In genomic region chr10:114058297-114058696, GRCh38 we compare ENCODE assay signal across 18 cellular contexts. TPM values are rescaled to one million over a fixed set of nuclear protein-coding genes. Genes with fewer than 3 reads are reported as not detected.
"Had no signal": no experiment of that assay in that cellular context is flagged by ENCODE, and none has a peak within 500 bp of the region (broad histone marks: within the 10 kb centered on the region; RNA-seq: fewer than 3 reads in every experiment).

No MANE protein-coding gene starts in this region.

- H3K27me3 ChIP-seq: right lobe of liver, testis had no signal

- H3K9me3 Mint-ChIP-seq: activated CD4-positive, alpha-beta memory T cell treated with anti-CD3 and anti-CD28 coated beads for 36 hours; activated naive CD4-positive, alpha-beta T cell treated with anti-CD3 and anti-CD28 coated beads, Interleukin-2, amount 10 ng/mL, durations not matched to agents 7 days and 5 days; dendritic cell treated with granulocyte-macrophage colony-stimulating factor and Interleukin-4, amounts not matched to agents 40 ng/mL and 50 ng/mL, for 4 days; stimulated activated naive B cell treated with anti-CD40 and anti-IgM and Interleukin-4, amounts not matched to agents 10 μg/mL and 1 μg/mL and 100 μg/mL, for 72 hours had no signal

- H3K4me1 ChIP-seq: right lobe of liver, testis had no signal

- H3K36me3 Mint-ChIP-seq: activated CD4-positive, alpha-beta memory T cell treated with anti-CD3 and anti-CD28 coated beads for 36 hours; activated naive CD4-positive, alpha-beta T cell treated with anti-CD3 and anti-CD28 coated beads, Interleukin-2, amount 10 ng/mL, durations not matched to agents 7 days and 5 days; stimulated activated naive B cell treated with anti-CD40 and anti-IgM and Interleukin-4, amounts not matched to agents 10 μg/mL and 1 μg/mL and 100 μg/mL, for 72 hours had no signal

- H3K9me3 ChIP-seq: right lobe of liver, testis had no signal

- H3K4me3 ChIP-seq: cardiac muscle cell, right lobe of liver, testis had no signal

- H3K27ac ChIP-seq: cardiac muscle cell, right lobe of liver, testis had no signal

- H3K36me3 ChIP-seq: cardiac muscle cell, right lobe of liver had no signal

- ATAC-seq: stimulated activated naive B cell treated with anti-CD40 and anti-IgM and Interleukin-4, amounts not matched to agents 10 μg/mL and 1 μg/mL and 100 μg/mL, for 72 hours had no signal

- DNase-seq: activated CD4-positive, alpha-beta memory T cell treated with anti-CD3 and anti-CD28 coated beads for 36 hours; activated CD4-positive, alpha-beta T cell treated with anti-CD3 and anti-CD28 coated beads for 48 hours; activated effector memory CD4-positive, alpha-beta T cell treated with anti-CD3 and anti-CD28 coated beads, Interleukin-2, amount 50 U/mL, for 16 hours; activated naive CD4-positive, alpha-beta T cell treated with anti-CD3 and anti-CD28 coated beads, Interleukin-2, amount 10 ng/mL, durations not matched to agents 7 days and 5 days; amygdala; effector CD4-positive, alpha-beta T cell; nucleus accumbens; right lobe of liver; small intestine; stimulated activated CD4-positive, alpha-beta T cell treated with anti-CD3 and anti-CD28 coated beads, Interleukin-2, amount 100 ng/mL, for 48 hours; stimulated activated CD8-positive, alpha-beta memory T cell treated with anti-CD3 and anti-CD28 coated beads, Interleukin-4, amount 100 ng/mL, for 48 hours; stimulated activated naive B cell treated with anti-CD40 and anti-IgM and Interleukin-4, amounts not matched to agents 10 μg/mL and 1 μg/mL and 100 μg/mL, for 72 hours; testis; trophoblast cell had no signal

- H3K27ac Mint-ChIP-seq: activated CD4-positive, alpha-beta memory T cell treated with anti-CD3 and anti-CD28 coated beads for 36 hours; activated naive CD4-positive, alpha-beta T cell treated with anti-CD3 and anti-CD28 coated beads, Interleukin-2, amount 10 ng/mL, durations not matched to agents 7 days and 5 days; dendritic cell treated with granulocyte-macrophage colony-stimulating factor and Interleukin-4, amounts not matched to agents 40 ng/mL and 50 ng/mL, for 4 days; stimulated activated naive B cell treated with anti-CD40 and anti-IgM and Interleukin-4, amounts not matched to agents 10 μg/mL and 1 μg/mL and 100 μg/mL, for 72 hours had no signal

- H3K4me3 Mint-ChIP-seq: activated CD4-positive, alpha-beta memory T cell treated with anti-CD3 and anti-CD28 coated beads for 36 hours; activated naive CD4-positive, alpha-beta T cell treated with anti-CD3 and anti-CD28 coated beads, Interleukin-2, amount 10 ng/mL, durations not matched to agents 7 days and 5 days; dendritic cell treated with granulocyte-macrophage colony-stimulating factor and Interleukin-4, amounts not matched to agents 40 ng/mL and 50 ng/mL, for 4 days; stimulated activated naive B cell treated with anti-CD40 and anti-IgM and Interleukin-4, amounts not matched to agents 10 μg/mL and 1 μg/mL and 100 μg/mL, for 72 hours had no signal

RNA-seq across cellular contexts. Expression of gene ADRB1, which starts 14.6 kb away (rescaled TPM):
- total RNA-seq: activated CD4-positive, alpha-beta memory T cell treated with anti-CD3 and anti-CD28 coated beads for 36 hours; fibroblast of villous mesenchyme; T-helper 2 cell treated with Interferon-gamma antibody and Interleukin-4, amounts not matched to agents 100 ng/mL and 5 ng/mL, for 36 hours had no signal
